ENCODE assay signal across 8 cellular contexts in genomic region chr14:106843376-106843775, GRCh38.
DNase-seq lines count a peak whose midpoint lies in the region; ATAC-seq and TF ChIP-seq lines count a peak whose summit lies in the region.

No MANE protein-coding gene starts in this region.

- DNase-seq in NCI-H345 (lab: John Stamatoyannopoulos, UW) (peak; percentile 32), NCI-H345 treated with DMSO at 0.1 percent for 48 hours (lab: John Stamatoyannopoulos, UW; ENCODE audit: unreplicated experiment) (no peak), NB4 (ENCODE audit: low read depth) (peak; percentile 30), LoVo (ENCODE audit: low spot score) (no peak)
- DNase-seq in central memory CD8-positive, alpha-beta T cell (ENCODE audit: low spot score in 2 of 2), result no peak

- peaks cover 1% of the 10 kb centered on the region for H3K36me3 Mint-ChIP-seq in central memory CD8-positive, alpha-beta T cell (ENCODE audit: insufficient read depth)

- TF ChIP-seq POLR2A in NB4 (IDR thresholded peaks at IDR 0.05; ENCODE audit: extremely low read depth, insufficient read length), result no peak

- peak overlapping the region; percentile 82 for H3K4me3 ChIP-seq in NB4 (ENCODE audit: low read depth, low read length)
- H3K4me3 ChIP-seq in skeletal muscle satellite cell (ENCODE audit: low read length), result peak overlapping the region; percentile 41

- H3K4me1 ChIP-seq in skeletal muscle satellite cell (ENCODE audit: control insufficient read depth, insufficient read depth, low read length), result peaks cover 5% of the 10 kb centered on the region

- no peak for ATAC-seq in central memory CD8-positive, alpha-beta T cell (replicated peaks; ENCODE audit: extremely low read depth, poor library complexity, severe bottlenecking)
- ATAC-seq in GM19463 (IDR thresholded peaks at IDR 0.05; ENCODE audit: unreplicated experiment) (no peak), HG03521 (IDR thresholded peaks at IDR 0.05; ENCODE audit: unreplicated experiment) (no peak)

- H3K9me3 ChIP-seq in skeletal muscle satellite cell (replicated peaks; ENCODE audit: low read length), result no peaks in the 10 kb centered on the region

- H3K4me2 ChIP-seq in skeletal muscle satellite cell (ENCODE audit: low read length), result no peak overlapping the region

- no peaks in the 10 kb centered on the region for H3K9me3 Mint-ChIP-seq in central memory CD8-positive, alpha-beta T cell

- H3K27me3 Mint-ChIP-seq in central memory CD8-positive, alpha-beta T cell, result no peaks in the 10 kb centered on the region

- H3K27ac Mint-ChIP-seq in central memory CD8-positive, alpha-beta T cell (ENCODE audit: low read depth), result no peak overlapping the region

- H3K9ac ChIP-seq in skeletal muscle satellite cell (ENCODE audit: low read depth, low read length), result no peak overlapping the region

- peak overlapping the region; percentile 94 for H3K4me3 Mint-ChIP-seq in central memory CD8-positive, alpha-beta T cell

- H3K27me3 ChIP-seq in skeletal muscle satellite cell (ENCODE audit: control insufficient read depth, insufficient read depth, low read length), result no peaks in the 10 kb centered on the region

- peaks cover 29% of the 10 kb centered on the region for H3K4me1 Mint-ChIP-seq in central memory CD8-positive, alpha-beta T cell

- H3K36me3 ChIP-seq in skeletal muscle satellite cell (ENCODE audit: insufficient read depth, low read length), result no peaks in the 10 kb centered on the region

- no peak for TF ChIP-seq CTCF in NB4 (IDR thresholded peaks at IDR 0.05; ENCODE audit: low read depth, low read length)

Comparison
In these comparisons a context has a peak if more than half of its experiments do, and no peak if none do; other contexts are left out.
1. DNase-seq: peak in NCI-H345 (single experiment) and NB4 (single experiment); none in NCI-H345 treated with DMSO at 0.1 percent for 48 hours (single experiment), central memory CD8-positive, alpha-beta T cell (0 of 2) and LoVo (single experiment).